Comparison of ENCODE assay signal across 8 cellular contexts in genomic region chr1:27099154-27099903, GRCh38. TPM values are rescaled to one million over a fixed set of nuclear protein-coding genes. Genes with fewer than 3 reads are reported as not detected.
DNase-seq lines count a peak whose midpoint lies in the region; ATAC-seq, FAIRE-seq and TF ChIP-seq lines count a peak whose summit lies in the region.

No MANE protein-coding gene starts in this region.

- TSS peak; percentile 78 for BruUV-seq in endothelial cell of umbilical vein (replicated peaks; lab: Mats Ljungman, UMichigan)

- no peak for TF ChIP-seq CTCF in endothelial cell of umbilical vein (IDR thresholded peaks at IDR 0.05; ENCODE audit: extremely low read depth in 1 of 2, insufficient read depth in 1 of 2, low read depth in 1 of 2, low read length in 2 of 2)

- CTCF ChIA-PET in endothelial cell of umbilical vein (lab: Charles Lee), result interaction anchor here (1.0 to 13.7 kb wide), 6 partner anchors 9 to 197 kb away, joined by 3 to 582 read pairs (median 66); partner anchors contain the start of gene TRNP1

- H3K9me3 ChIP-seq in SJSA1 (replicated peaks), result no peaks in the 10 kb centered on the region
- no peaks in the 10 kb centered on the region for H3K9me3 ChIP-seq in endothelial cell of umbilical vein (replicated peaks; ENCODE audit: control insufficient read depth, insufficient read depth, low read length)

- no peak overlapping the region for H3K4me3 Mint-ChIP-seq in natural killer cell treated with Interleukin-12 subunit alpha and Interleukin-12 subunit beta and Interleukin-15 and Interleukin-18, amount 100 ng/mL, for 72 hours

- dilution Hi-C loops in endothelial cell of umbilical vein (cut with MboI; ENCODE audit: extremely low pct_ligation_motif_present, low sequenced_read_pairs), result no loop called here

- intact Hi-C loops in endothelial cell of umbilical vein (cut with micrococcal nuclease), result no loop called here

- H3K27me3 Mint-ChIP-seq in natural killer cell treated with Interleukin-12 subunit alpha and Interleukin-12 subunit beta and Interleukin-15 and Interleukin-18, amount 100 ng/mL, for 72 hours, result no peaks in the 10 kb centered on the region

- H4K20me1 ChIP-seq in endothelial cell of umbilical vein (replicated peaks; ENCODE audit: control insufficient read depth, extremely low read depth, insufficient read depth, low read length), result no peaks in the 10 kb centered on the region

- peak overlapping the region; percentile 33; the same call in 1 of the 2 replicates for H3K27ac ChIP-seq in SJSA1
- H3K27ac ChIP-seq in endothelial cell of umbilical vein (ENCODE audit: insufficient read depth, low read depth, low read length), result no peak overlapping the region

- no peaks in the 10 kb centered on the region for H3K9me3 Mint-ChIP-seq in natural killer cell treated with Interleukin-12 subunit alpha and Interleukin-12 subunit beta and Interleukin-15 and Interleukin-18, amount 100 ng/mL, for 72 hours

- no peaks in the 10 kb centered on the region for H3K27me3 ChIP-seq in SJSA1 (replicated peaks)
- no peaks in the 10 kb centered on the region for H3K27me3 ChIP-seq in endothelial cell of umbilical vein (ENCODE audit: control insufficient read depth in 2 of 2, insufficient read depth in 2 of 2, low read length in 2 of 2)

- ATAC-seq in natural killer cell treated with Interleukin-12 subunit alpha and Interleukin-12 subunit beta and Interleukin-15 and Interleukin-18, amount 100 ng/mL, for 72 hours, result peak; percentile 54 to 58
- ATAC-seq in GM21381 (IDR thresholded peaks at IDR 0.05; ENCODE audit: unreplicated experiment), result no peak
- no peak for ATAC-seq in GM21423 (IDR thresholded peaks at IDR 0.05; ENCODE audit: unreplicated experiment)

- FAIRE-seq in endothelial cell of umbilical vein (lab: Jason Lieb, UNC), result no peak

- no peaks in the 10 kb centered on the region for H3K36me3 Mint-ChIP-seq in natural killer cell treated with Interleukin-12 subunit alpha and Interleukin-12 subunit beta and Interleukin-15 and Interleukin-18, amount 100 ng/mL, for 72 hours

- H3K4me3 ChIP-seq in SJSA1 (no peak overlapping the region), endothelial cell of umbilical vein (replicated peaks in 1 of 3; ENCODE audit: insufficient read depth in 1 of 3, low read depth in 1 of 3, low read length in 3 of 3) (no peak overlapping the region)

- no peak overlapping the region for H3K9ac ChIP-seq in endothelial cell of umbilical vein (replicated peaks; ENCODE audit: extremely low read depth, insufficient read depth, low read length)

- H3K36me3 ChIP-seq in SJSA1, result peaks cover 12% of the 10 kb centered on the region; the same call in 1 of the 2 replicates
- peaks cover 0 to 9% of the 10 kb centered on the region in 2 experiments for H3K36me3 ChIP-seq in endothelial cell of umbilical vein (ENCODE audit: control insufficient read depth in 2 of 2, extremely low read depth in 1 of 2, insufficient read depth in 2 of 2, low read length in 2 of 2)

- peak overlapping the region; percentile 39 to 72 for H3K27ac Mint-ChIP-seq in natural killer cell treated with Interleukin-12 subunit alpha and Interleukin-12 subunit beta and Interleukin-15 and Interleukin-18, amount 100 ng/mL, for 72 hours

- peaks cover 13 to 15% of the 10 kb centered on the region in 2 donors for H3K4me1 Mint-ChIP-seq in natural killer cell treated with Interleukin-12 subunit alpha and Interleukin-12 subunit beta and Interleukin-15 and Interleukin-18, amount 100 ng/mL, for 72 hours (ENCODE audit: low read depth in 2 of 2)

- DNase-seq in NCI-H1105 (lab: John Stamatoyannopoulos, UW) (peak; percentile 17), NCI-H1105 treated with DMSO at 0.1 percent for 48 hours (lab: John Stamatoyannopoulos, UW) (no peak), HS-27A (ENCODE audit: low read depth) (peak; percentile 48), SJSA1 (ENCODE audit: low read depth in 1 of 2, low spot score in 2 of 2) (peak; percentile 64 to 76), endothelial cell of umbilical vein (ENCODE audit: low read depth, low spot score) (no peak)
- DNase-seq in natural killer cell treated with Interleukin-12 subunit alpha and Interleukin-12 subunit beta and Interleukin-15 and Interleukin-18, amount 100 ng/mL, for 72 hours (ENCODE audit: low spot score), result no peak

- H3K4me1 ChIP-seq in SJSA1 (replicated peaks) (peaks cover 15% of the 10 kb centered on the region), endothelial cell of umbilical vein (ENCODE audit: control insufficient read depth, extremely low read depth, insufficient read depth, low read length) (no peaks in the 10 kb centered on the region)

- H3K79me2 ChIP-seq in endothelial cell of umbilical vein (ENCODE audit: control insufficient read depth, insufficient read depth, low read length), result no peaks in the 10 kb centered on the region

- no peak overlapping the region for H2AFZ ChIP-seq in endothelial cell of umbilical vein (ENCODE audit: low read depth, low read length)

- H3K9me1 ChIP-seq in endothelial cell of umbilical vein (replicated peaks; ENCODE audit: control insufficient read depth, extremely low read depth, insufficient read depth, low read length), result no peaks in the 10 kb centered on the region

- no peak for TF ChIP-seq POLR2A in endothelial cell of umbilical vein (IDR thresholded peaks at IDR 0.05; ENCODE audit: low read depth, low read length)

- no peak overlapping the region for H3K4me2 ChIP-seq in endothelial cell of umbilical vein (ENCODE audit: insufficient read depth, low read length)

- POLR2A ChIA-PET in endothelial cell of umbilical vein (lab: Charles Lee), result no interaction called here

TF ChIP-seq in endothelial cell of umbilical vein, 7 proteins besides CTCF, POLR2A, EP300 and RAD21:
- no peak for TF ChIP-seq MYC (IDR thresholded peaks at IDR 0.05; ENCODE audit: low read depth, low read length)
- TF ChIP-seq POLR2AphosphoS5 (IDR thresholded peaks at IDR 0.05; ENCODE audit: insufficient read depth, low read depth, low read length), result no peak
- no peak for TF ChIP-seq FOS (IDR thresholded peaks at IDR 0.05; ENCODE audit: borderline replicate concordance, insufficient read depth, low read length)

RNA-seq across cellular contexts. Expression of gene SLC9A1, which starts 55.6 kb away (rescaled TPM):
- total RNA-seq in SJSA1 (2014; rRNA removed; shearing (Covaris generic)), result 4.1 and 4.7 TPM in 2 replicates
- 59.2 and 60.5 TPM in 2 replicates for total RNA-seq in endothelial cell of umbilical vein
- 22.8 and 23.7 TPM in 2 replicates for polyA plus RNA-seq in endothelial cell of umbilical vein
- 20.5 and 24.6 TPM in 2 replicates for polyA plus RNA-seq in endothelial cell of umbilical vein (2011; cell fraction: cytosol; rRNA removed)
- 33.0 and 33.3 TPM in 2 replicates for polyA plus RNA-seq in endothelial cell of umbilical vein (2011; cell fraction: nucleus; rRNA removed)
- 46.0 and 50.4 TPM in 2 replicates for polyA plus RNA-seq in endothelial cell of umbilical vein (2012)
- polyA minus RNA-seq in endothelial cell of umbilical vein, result 27.2 and 29.7 TPM in 2 replicates
- polyA minus RNA-seq in endothelial cell of umbilical vein (2011; cell fraction: cytosol; rRNA and poly(A)+ RNA removed), result 5.7 TPM
- polyA minus RNA-seq in endothelial cell of umbilical vein (2011; cell fraction: nucleus; rRNA and poly(A)+ RNA removed), result 16.3 and 24.0 TPM in 2 replicates
- 10 to 100 TPM; 25.3 to 31.4 TPM for total RNA-seq in natural killer cell treated with Interleukin-12 subunit alpha and Interleukin-12 subunit beta and Interleukin-15 and Interleukin-18, amount 100 ng/mL, for 72 hours

Comparison
In these comparisons a context has a peak if more than half of its experiments do, and no peak if none do; other contexts are left out.
1. DNase-seq: peak in NCI-H1105 (single experiment), HS-27A (single experiment) and SJSA1 (2 of 2); none in NCI-H1105 treated with DMSO at 0.1 percent for 48 hours (single experiment), endothelial cell of umbilical vein (single experiment) and natural killer cell treated with Interleukin-12 subunit alpha and Interleukin-12 subunit beta and Interleukin-15 and Interleukin-18, amount 100 ng/mL, for 72 hours (single experiment).
2. ATAC-seq: peak in natural killer cell treated with Interleukin-12 subunit alpha and Interleukin-12 subunit beta and Interleukin-15 and Interleukin-18, amount 100 ng/mL, for 72 hours (2 of 2); none in GM21381 (single experiment) and GM21423 (single experiment).